25 cellular contexts compared by ENCODE assay signal in genomic region chr5:73130811-73131210, GRCh38. TPM values are rescaled to one million over a fixed set of nuclear protein-coding genes. Genes with fewer than 3 reads are reported as not detected.
DNase-seq lines count a peak whose midpoint lies in the region; ATAC-seq, FAIRE-seq and TF ChIP-seq lines count a peak whose summit lies in the region.
"Had no signal": no experiment of that assay in that cellular context is flagged by ENCODE, and none has a peak within 500 bp of the region (broad histone marks: within the 10 kb centered on the region; RNA-seq: fewer than 3 reads in every experiment).

No MANE protein-coding gene starts in this region.

- no peak overlapping the region for H2AK9ac ChIP-seq in IMR-90 (replicated peaks; ENCODE audit: low read depth, low read length, poor library complexity)

- H3K14ac ChIP-seq in IMR-90 (replicated peaks; ENCODE audit: low read depth, low read length): no peak overlapping the region
- no peak overlapping the region for H3K14ac ChIP-seq in H1 (ENCODE audit: insufficient read length)

- H2BK12ac ChIP-seq in H1 (ENCODE audit: low read depth, low read length): no peak overlapping the region

- no peak overlapping the region for H2BK120ac ChIP-seq in IMR-90 (ENCODE audit: low read depth, low read length)
- H2BK120ac ChIP-seq in H1 (replicated peaks; ENCODE audit: low read depth, low read length): no peak overlapping the region
- H2BK120ac ChIP-seq in mesendoderm (ENCODE audit: low read depth, low read length): no peak overlapping the region

- intact Hi-C loops in IMR-90 (cut with micrococcal nuclease): no loop called here

- H3K9ac ChIP-seq in IMR-90 (ENCODE audit: low read depth, low read length) (no peak overlapping the region), H1 (replicated peaks in 1 of 4; ENCODE audit: extremely low read depth in 1 of 4, low read depth in 3 of 4, low read length in 3 of 4) (no peak overlapping the region), mesendoderm (ENCODE audit: low read length) (no peak overlapping the region)
- H3K9ac ChIP-seq: BLaER1 treated with 17β-estradiol and CSF1 and Interleukin-3, amounts not matched to agents 10 nM and 100 nM had no signal

- no peak overlapping the region for H4K8ac ChIP-seq in IMR-90 (ENCODE audit: low read depth in 2 of 2, low read length in 2 of 2)
- H4K8ac ChIP-seq in H1 (ENCODE audit: extremely low read depth, insufficient read depth, low read length): no peak overlapping the region
- H4K8ac ChIP-seq in mesendoderm (ENCODE audit: low read depth, low read length): no peak overlapping the region

- 0 out of 2 replicates have a peak, but pooled peaks cover under 1% of the 10 kb centered on the region for H3K9me1 ChIP-seq in IMR-90 (ENCODE audit: insufficient read depth, low read length)

- whole genome bisulfite sequencing in IMR-90 (ENCODE audit: extremely low coverage in 2 of 2, insufficient read length in 1 of 2), 2 experiments: no CpG with 5 or more reads among the region's 1 CpG
- WGBS in H1 (ENCODE audit: extremely low coverage in 1 of 2, insufficient coverage in 1 of 2, insufficient read length in 1 of 2, insufficient replicate concordance in 2 of 2, low coverage in 1 of 2, low lambda C conversion rate in 2 of 2, missing lambda C conversion rate in 1 of 2), 2 experiments: 58% methylated on average over 1 of the region's 1 CpG; no CpG with 5 or more reads in 1 of the 2 experiments
- WGBS in mesendoderm (ENCODE audit: extremely low coverage, insufficient coverage, low lambda C conversion rate): no CpG with 5 or more reads among the region's 1 CpG
- 69 to 83% methylated on average over 1 of the region's 1 CpG for WGBS in gastroesophageal sphincter (ENCODE audit: low coverage in 1 of 2), 2 donors

- H2BK15ac ChIP-seq in IMR-90 (ENCODE audit: low read depth, low read length) (no peak overlapping the region), H1 (ENCODE audit: low read length) (no peak overlapping the region), mesendoderm (replicated peaks; ENCODE audit: low read depth) (no peak overlapping the region)

- H4K91ac ChIP-seq in IMR-90 (ENCODE audit: insufficient read depth, low read depth, low read length): no peak overlapping the region
- H4K91ac ChIP-seq in H1 (replicated peaks; ENCODE audit: insufficient read length, low read length): no peak overlapping the region

- BruUV-seq in IMR-90 (replicated peaks; lab: Mats Ljungman, UMichigan): no TSS peak

- peak; percentile 72 for FAIRE-seq in H1 (lab: Jason Lieb, UNC)
- FAIRE-seq: A549, GM12892 had no signal

- TF ChIP-seq RAD21 in IMR-90 (IDR thresholded peaks at IDR 0.05; ENCODE audit: low read length) (no peak), H1 (IDR thresholded peaks at IDR 0.05 in 1 of 2, conservative IDR thresholded peaks at IDR 0.05 in 1 of 2; ENCODE audit: low read depth in 2 of 2, low read length in 2 of 2) (no peak)

- no peaks in the 10 kb centered on the region for H3K23me2 ChIP-seq in H1 (ENCODE audit: low read depth, low read length)

- TF ChIP-seq CTCF in IMR-90 (conservative IDR thresholded peaks at IDR 0.05; ENCODE audit: low read depth, low read length) (no peak), H1 (IDR thresholded peaks at IDR 0.05; ENCODE audit: control extremely low read depth in 1 of 3, insufficient read depth in 1 of 3, low read depth in 1 of 3, low read length in 3 of 3) (no peak), gastroesophageal sphincter (IDR thresholded peaks at IDR 0.05) (no peak)

- H3K4ac ChIP-seq in IMR-90 (ENCODE audit: low read depth, low read length) (no peak overlapping the region), H1 (replicated peaks; ENCODE audit: insufficient read length, low read depth, low read length) (no peak overlapping the region), mesendoderm (ENCODE audit: low read depth, low read length) (no peak overlapping the region)

- H3K27me3 ChIP-seq in IMR-90 (ENCODE audit: control insufficient read depth, insufficient read depth, low read length) (no peaks in the 10 kb centered on the region; the same call in 1 of the 2 replicates), H1 (replicated peaks in 1 of 4; ENCODE audit: control insufficient read depth in 3 of 4, extremely low read depth in 1 of 4, insufficient read depth in 3 of 4, low read length in 3 of 4) (no peaks in the 10 kb centered on the region), mesendoderm (ENCODE audit: insufficient read depth, low read length, poor library complexity) (no peaks in the 10 kb centered on the region), gastroesophageal sphincter (peaks cover 8% of the 10 kb centered on the region)
- H3K27me3 ChIP-seq: BE2C had no signal

- in situ Hi-C loops in IMR-90 (cut with MboI; ENCODE audit: low sequenced_read_pairs): no loop called here

- H3K4me2 ChIP-seq in IMR-90 (ENCODE audit: low read depth, low read length) (no peak overlapping the region), H1 (ENCODE audit: insufficient read depth in 1 of 2, low read depth in 2 of 2, low read length in 2 of 2) (no peak overlapping the region; a peak in 1 of 4 replicates), mesendoderm (ENCODE audit: low read length) (no peak overlapping the region)
- H3K4me2 ChIP-seq: A549; BLaER1 treated with 17β-estradiol and CSF1 and Interleukin-3, amounts not matched to agents 10 nM and 100 nM had no signal

- no peak overlapping the region for H4K5ac ChIP-seq in IMR-90 (ENCODE audit: low read depth, low read length)
- H4K5ac ChIP-seq in H1 (ENCODE audit: insufficient read length, low read depth, low read length): no peak overlapping the region
- no peak overlapping the region for H4K5ac ChIP-seq in mesendoderm (ENCODE audit: low read length)

- H2BK20ac ChIP-seq in IMR-90 (ENCODE audit: low read depth, low read length) (no peak overlapping the region), H1 (ENCODE audit: low read length) (no peak overlapping the region)

- H2AFZ ChIP-seq in IMR-90 (replicated peaks; ENCODE audit: low read length, poor library complexity): no peak overlapping the region
- no peak overlapping the region for H2AFZ ChIP-seq in H1 (ENCODE audit: low read length)

- no peaks in the 10 kb centered on the region for H3K9me3 ChIP-seq in IMR-90 (ENCODE audit: control insufficient read depth, insufficient read depth, low read length)
- no peaks in the 10 kb centered on the region for H3K9me3 ChIP-seq in H1 (ENCODE audit: insufficient read depth in 2 of 2, low read depth in 1 of 2, low read length in 1 of 2)
- H3K9me3 ChIP-seq in gastroesophageal sphincter: no peaks in the 10 kb centered on the region
- H3K9me3 ChIP-seq: A549, BE2C had no signal

- H3K4me1 ChIP-seq in IMR-90 (ENCODE audit: control insufficient read depth, insufficient read depth, low read length) (peaks cover 1% of the 10 kb centered on the region; the same call in 1 of the 2 replicates), H1 (replicated peaks in 1 of 4; ENCODE audit: control insufficient read depth in 3 of 4, insufficient read depth in 4 of 4, low read length in 3 of 4) (peaks cover 0 to 6% (median 1%) of the 10 kb centered on the region in 4 experiments; a peak in 2 of 7 replicates), mesendoderm (ENCODE audit: control insufficient read depth, low read depth, low read length) (peaks cover 3% of the 10 kb centered on the region), gastroesophageal sphincter (no peaks in the 10 kb centered on the region)
- H3K4me1 ChIP-seq: A549, BE2C had no signal

- H3K27ac ChIP-seq in IMR-90 (ENCODE audit: insufficient read depth, low read length): no peak overlapping the region
- H3K27ac ChIP-seq in H1 (ENCODE audit: low read depth, low read length): no peak overlapping the region
- no peak overlapping the region for H3K27ac ChIP-seq in mesendoderm (ENCODE audit: low read depth, low read length)
- H3K27ac ChIP-seq in gastroesophageal sphincter: no peak overlapping the region
- H3K27ac ChIP-seq: A549; BLaER1 treated with 17β-estradiol and CSF1 and Interleukin-3, amounts not matched to agents 10 nM and 100 nM had no signal

- no peak for TF ChIP-seq EP300 in H1 (IDR thresholded peaks at IDR 0.05; ENCODE audit: borderline replicate concordance in 1 of 2, low read depth in 2 of 2, low read length in 2 of 2)
- TF ChIP-seq EP300 in gastroesophageal sphincter (IDR thresholded peaks at IDR 0.05): no peak

- H3K4me3 ChIP-seq in IMR-90 (ENCODE audit: insufficient read depth, low read depth, low read length) (no peak overlapping the region), H1 (ENCODE audit: extremely low read depth in 1 of 4, insufficient read depth in 2 of 4, low read depth in 3 of 4, low read length in 4 of 4) (no peak overlapping the region), mesendoderm (ENCODE audit: low read length) (no peak overlapping the region), gastroesophageal sphincter (no peak overlapping the region)
- H3K4me3 ChIP-seq: A549; BLaER1 treated with 17β-estradiol and CSF1 and Interleukin-3, amounts not matched to agents 10 nM and 100 nM had no signal

- H2AK5ac ChIP-seq in IMR-90 (ENCODE audit: low read depth, low read length) (no peak overlapping the region), H1 (ENCODE audit: low read depth, low read length) (no peak overlapping the region), mesendoderm (ENCODE audit: low read length) (no peak overlapping the region)

- ATAC-seq in IMR-90 (ENCODE audit: low read depth) (peak; percentile 27), gastroesophageal sphincter (no peak)
- ATAC-seq: A549, HCT116 had no signal

- no peak overlapping the region for H3K18ac ChIP-seq in IMR-90 (ENCODE audit: low read depth, low read length)
- no peak overlapping the region for H3K18ac ChIP-seq in H1 (ENCODE audit: extremely low read depth, low read length)
- no peak overlapping the region for H3K18ac ChIP-seq in mesendoderm (ENCODE audit: low read length)

- POLR2A ChIA-PET in IMR-90 (lab: Charles Lee; ENCODE audit: unreplicated experiment): no interaction called here
- POLR2A ChIA-PET in H1 (lab: Charles Lee; ENCODE audit: partially characterized antibody): no interaction called here

- TF ChIP-seq POLR2A in IMR-90 (IDR thresholded peaks at IDR 0.05; ENCODE audit: low read depth, low read length): no peak
- no peak for TF ChIP-seq POLR2A in H1 (IDR thresholded peaks at IDR 0.05; ENCODE audit: control extremely low read depth in 1 of 2, low read depth in 2 of 2, low read length in 2 of 2)
- TF ChIP-seq POLR2A in gastroesophageal sphincter (IDR thresholded peaks at IDR 0.05): no peak

- H4K20me1 ChIP-seq in IMR-90 (ENCODE audit: insufficient read depth, low read length) (no peaks in the 10 kb centered on the region), H1 (replicated peaks in 1 of 2; ENCODE audit: control insufficient read depth in 1 of 2, insufficient read depth in 2 of 2, low read length in 2 of 2) (no peaks in the 10 kb centered on the region)

- H3K79me1 ChIP-seq in IMR-90 (ENCODE audit: low read depth in 1 of 2, low read length in 2 of 2): no peaks in the 10 kb centered on the region
- no peaks in the 10 kb centered on the region for H3K79me1 ChIP-seq in H1 (ENCODE audit: low read depth, low read length)
- no peaks in the 10 kb centered on the region for H3K79me1 ChIP-seq in mesendoderm (ENCODE audit: low read length)

- no peak overlapping the region for H3K56ac ChIP-seq in IMR-90 (ENCODE audit: extremely low read depth, insufficient read depth, low read length)
- H3K56ac ChIP-seq in H1 (replicated peaks; ENCODE audit: insufficient read length, low read depth, low read length): no peak overlapping the region
- no peak overlapping the region for H3K56ac ChIP-seq in mesendoderm (ENCODE audit: low read length)

- no peaks in the 10 kb centered on the region for H3K79me2 ChIP-seq in H1 (ENCODE audit: control insufficient read depth in 1 of 2, insufficient read depth in 2 of 2, low read length in 2 of 2)
- H3K79me2 ChIP-seq in mesendoderm (ENCODE audit: control insufficient read depth, insufficient read depth, low read length): no peaks in the 10 kb centered on the region

- H3K36me3 ChIP-seq in IMR-90 (ENCODE audit: control insufficient read depth, insufficient read depth, low read length) (no peaks in the 10 kb centered on the region), H1 (ENCODE audit: control insufficient read depth in 2 of 4, insufficient read depth in 4 of 4, low read length in 3 of 4) (no peaks in the 10 kb centered on the region), mesendoderm (ENCODE audit: control insufficient read depth, insufficient read depth, low read length) (no peaks in the 10 kb centered on the region), gastroesophageal sphincter (no peaks in the 10 kb centered on the region)
- H3K36me3 ChIP-seq: BE2C; BLaER1 treated with 17β-estradiol and CSF1 and Interleukin-3, amounts not matched to agents 10 nM and 100 nM had no signal

- CTCF ChIA-PET in IMR-90 (lab: Yijun Ruan, JAX) (no interaction called here), H1 (lab: Charles Lee; ENCODE audit: partially characterized antibody) (no interaction called here)

- no peak overlapping the region for H2BK5ac ChIP-seq in IMR-90 (ENCODE audit: low read depth, low read length, poor library complexity, severe bottlenecking)
- H2BK5ac ChIP-seq in H1 (ENCODE audit: low read depth, low read length): no peak overlapping the region
- H2BK5ac ChIP-seq in mesendoderm (ENCODE audit: low read length): no peak overlapping the region

- dilution Hi-C loops in IMR-90 (cut with HindIII; ENCODE audit: low sequenced_read_pairs, unreplicated experiment): no loop called here

- H3K23ac ChIP-seq in IMR-90 (ENCODE audit: low read depth, low read length) (no peak overlapping the region), H1 (ENCODE audit: insufficient read length) (no peak overlapping the region), mesendoderm (ENCODE audit: low read length) (no peak overlapping the region)

- DNase-seq in IMR-90 (no peak), amniotic epithelial cell (ENCODE audit: low read depth) (peak; percentile 74), H1 (ENCODE audit: low read depth in 1 of 2, low spot score in 2 of 2) (peak in 1 of 2 experiments; percentile 13), mesendoderm (peak; percentile 48), SHP77 treated with DMSO at 0.1 percent for 48 hours (lab: John Stamatoyannopoulos, UW) (no peak), SIG-M5 treated with dmso at 0.1 percent for 504 hours (lab: John Stamatoyannopoulos, UW; ENCODE audit: unreplicated experiment) (no peak)
- DNase-seq: 8988T; ACHN; AML-193; BE2C; Calu3; CD4-positive, alpha-beta memory T cell; COR-L47; DMS53; DMS79 treated with DMSO at 0.1 percent for 48 hours; GF-D8; H9 had no signal

RNA-seq across cellular contexts. Expression of gene TMEM171, which starts 10.4 kb away (rescaled TPM):
- total RNA-seq in IMR-90 (2012; rRNA removed): 3.0 and 3.3 TPM in 2 replicates
- polyA plus RNA-seq in IMR-90 (2012; rRNA removed): 4.9 and 5.1 TPM in 2 replicates
- polyA plus RNA-seq in IMR-90 (2012; cell fraction: cytosol; rRNA removed): 9.6 and 12.6 TPM in 2 replicates
- 3.5 and 4.1 TPM in 2 replicates for polyA plus RNA-seq in IMR-90 (2012; cell fraction: nucleus; rRNA removed; ENCODE audit: low replicate concordance)
- total RNA-seq in H1 (2021; fragmentation: NEBNext Ultra II Directional; extraction: Animal tissue kit (Norgen Biotek cat#: 25700)): 1.0 and 1.5 TPM in 2 replicates
- 2.2 and 3.2 TPM in 2 replicates for polyA plus RNA-seq in H1 (2011; rRNA removed)
- polyA plus RNA-seq in H1 (2011; cell fraction: cytosol; rRNA removed): 2.7 TPM
- 1.4 TPM for polyA plus RNA-seq in H1 (2011; cell fraction: nucleus; rRNA removed)
- 1.0 to 1.8 TPM (median 1.3 TPM) in 4 replicates for polyA plus RNA-seq in H1 (2012, experiment 1 of 2)
- polyA plus RNA-seq in H1 (2012, experiment 2 of 2): 1.2 TPM
- 1.5 TPM for polyA plus RNA-seq in H1 (2013, experiment 1 of 2)
- polyA plus RNA-seq in H1 (2013, experiment 2 of 2): 2.4 TPM
- polyA minus RNA-seq in H1 (2011; rRNA and poly(A)+ RNA removed): 0.68 and 1.4 TPM in 2 replicates
- polyA minus RNA-seq in H1 (2011; cell fraction: cytosol; rRNA and poly(A)+ RNA removed): 1.2 TPM
- polyA minus RNA-seq in H1 (2011; cell fraction: nucleus; rRNA and poly(A)+ RNA removed): 1.6 TPM
- 1.4 TPM for polyA plus RNA-seq in mesendoderm (2013, experiment 1 of 2)
- polyA plus RNA-seq in mesendoderm (2013, experiment 2 of 2): 1.6 TPM
- under 1 TPM in 1 of 4 donors, not detected in 3; 0.84 TPM for total RNA-seq in gastroesophageal sphincter
- total RNA-seq: G401 had no signal

RNA-seq across cellular contexts. Expression of gene TMEM174, which starts 42.2 kb away (rescaled TPM):
- total RNA-seq in IMR-90 (2012; rRNA removed) (not detected in 2 replicates), gastroesophageal sphincter (not detected)
- polyA plus RNA-seq in IMR-90 (2012; rRNA removed) (not detected in 2 replicates), H1 (2011; rRNA removed) (not detected in 2 replicates)
- not detected in 2 replicates for polyA plus RNA-seq in IMR-90 (2012; cell fraction: cytosol; rRNA removed)
- not detected in 2 replicates for polyA plus RNA-seq in IMR-90 (2012; cell fraction: nucleus; rRNA removed; ENCODE audit: low replicate concordance)
- not detected in 2 replicates for total RNA-seq in H1 (2021; fragmentation: NEBNext Ultra II Directional; extraction: Animal tissue kit (Norgen Biotek cat#: 25700))
- polyA plus RNA-seq in H1 (2011; cell fraction: cytosol; rRNA removed): not detected
- polyA plus RNA-seq in H1 (2011; cell fraction: nucleus; rRNA removed): not detected
- not detected in 4 replicates for polyA plus RNA-seq in H1 (2012, experiment 1 of 2)
- polyA plus RNA-seq in H1 (2012, experiment 2 of 2): not detected
- not detected for polyA plus RNA-seq in H1 (2013, experiment 1 of 2)
- not detected for polyA plus RNA-seq in H1 (2013, experiment 2 of 2)
- polyA minus RNA-seq in H1 (2011; rRNA and poly(A)+ RNA removed): not detected in 2 replicates
- polyA minus RNA-seq in H1 (2011; cell fraction: cytosol; rRNA and poly(A)+ RNA removed): not detected
- polyA minus RNA-seq in H1 (2011; cell fraction: nucleus; rRNA and poly(A)+ RNA removed): not detected
- 0.01 TPM for polyA plus RNA-seq in mesendoderm (2013, experiment 1 of 2)
- not detected for polyA plus RNA-seq in mesendoderm (2013, experiment 2 of 2)
- total RNA-seq: Calu3; CD4-positive, alpha-beta memory T cell; Daoy; G401; H4; H9 had no signal
- polyA plus RNA-seq: A549; CD4-positive, alpha-beta memory T cell had no signal

Comparison
In these comparisons a context has a peak if more than half of its experiments do, and no peak if none do; other contexts are left out.
1. DNase-seq: peak in amniotic epithelial cell (single experiment) and mesendoderm (single experiment); none in IMR-90 (single experiment), SHP77 treated with DMSO at 0.1 percent for 48 hours (single experiment) and SIG-M5 treated with dmso at 0.1 percent for 504 hours (single experiment).